12 cellular contexts compared by ENCODE assay signal in the genomic region with DNA sequence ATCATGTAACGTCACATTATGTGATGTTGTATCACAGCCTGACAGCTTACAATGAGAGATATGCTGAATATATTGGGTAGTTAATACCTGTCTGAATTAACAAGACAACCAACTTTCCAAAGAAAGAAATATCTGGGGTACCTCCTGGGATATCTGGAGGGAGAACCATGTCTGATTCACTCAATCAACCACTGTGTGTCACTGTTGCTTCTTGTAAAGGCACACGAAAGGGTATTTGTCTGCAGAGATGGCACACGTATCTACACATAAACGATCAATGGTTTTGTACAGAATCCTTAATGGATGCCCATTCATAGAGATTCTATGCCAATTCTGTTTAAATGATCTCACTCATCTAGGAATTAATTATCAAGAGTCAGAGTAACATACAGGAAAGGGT.
DNase-seq lines count a peak whose midpoint lies in the region; ATAC-seq, FAIRE-seq and TF ChIP-seq lines count a peak whose summit lies in the region.
"Had no signal": no experiment of that assay in that cellular context is flagged by ENCODE, and none has a peak within 500 bp of the region (broad histone marks: within the 10 kb centered on the region; RNA-seq: fewer than 3 reads in every experiment).

No MANE protein-coding gene starts in this region.

- intact Hi-C loops in mammary epithelial cell (cut with micrococcal nuclease): loop anchor here (1.0 kb wide), 1 partner anchor 198 kb away; no protein-coding TSS in a partner anchor
- intact Hi-C loops in right lobe of liver (cut with DNase I): no loop called here

- peak; percentile 6 for TF ChIP-seq CTCF in DND-41 (IDR thresholded peaks at IDR 0.05; ENCODE audit: borderline replicate concordance, extremely low read depth, low read length, poor library complexity, severe bottlenecking)
- peak; percentile 20 to 36 for TF ChIP-seq CTCF in mammary epithelial cell (conservative IDR thresholded peaks at IDR 0.05 in 1 of 2, IDR thresholded peaks at IDR 0.05 in 1 of 2; ENCODE audit: extremely low read depth in 1 of 2, insufficient read depth in 1 of 2, low read depth in 1 of 2, low read length in 2 of 2)
- peak; percentile 23 to 51 (median 48) for TF ChIP-seq CTCF in right lobe of liver (IDR thresholded peaks at IDR 0.05)

- H3K27me3 ChIP-seq in DND-41 (ENCODE audit: insufficient read depth, low read length, poor library complexity) (no peaks in the 10 kb centered on the region), Karpas-422 (ENCODE audit: low read length) (no peaks in the 10 kb centered on the region), mammary epithelial cell (ENCODE audit: insufficient read depth, low read length) (no peaks in the 10 kb centered on the region), right lobe of liver (no peaks in the 10 kb centered on the region)

- no TSS peak for BruUV-seq in mammary epithelial cell (replicated peaks; lab: Mats Ljungman, UMichigan)

- no peak overlapping the region for H2AFZ ChIP-seq in DND-41 (ENCODE audit: low read depth, low read length)
- no peak overlapping the region for H2AFZ ChIP-seq in Karpas-422 (ENCODE audit: low read length)
- no peak overlapping the region for H2AFZ ChIP-seq in mammary epithelial cell (ENCODE audit: low read depth, low read length)

- dilution Hi-C loops in mammary epithelial cell (cut with HindIII; ENCODE audit: low sequenced_read_pairs): no loop called here

- H3K27ac ChIP-seq in DND-41 (ENCODE audit: low read length) (no peak overlapping the region), Karpas-422 (ENCODE audit: low read length) (no peak overlapping the region), mammary epithelial cell (ENCODE audit: insufficient read depth, low read depth, low read length) (no peak overlapping the region), right lobe of liver (no peak overlapping the region)
- H3K27ac ChIP-seq: psoas muscle had no signal

- H3K4me1 ChIP-seq in DND-41 (ENCODE audit: insufficient read depth, low read length) (no peaks in the 10 kb centered on the region), Karpas-422 (ENCODE audit: low read length) (no peaks in the 10 kb centered on the region), mammary epithelial cell (ENCODE audit: insufficient read depth, low read length) (no peaks in the 10 kb centered on the region), right lobe of liver (no peaks in the 10 kb centered on the region)
- H3K4me1 ChIP-seq: HAP-1, psoas muscle had no signal

- H3K4me2 ChIP-seq in DND-41 (ENCODE audit: insufficient read depth, low read length): no peak overlapping the region
- no peak overlapping the region for H3K4me2 ChIP-seq in Karpas-422 (ENCODE audit: low read depth, low read length, poor library complexity, severe bottlenecking)
- no peak overlapping the region for H3K4me2 ChIP-seq in mammary epithelial cell (ENCODE audit: insufficient read depth, low read depth, low read length)

- H3K9ac ChIP-seq in DND-41 (ENCODE audit: low read depth, low read length) (no peak overlapping the region), Karpas-422 (ENCODE audit: low read length) (no peak overlapping the region), mammary epithelial cell (ENCODE audit: insufficient read depth, low read length) (no peak overlapping the region)

- DNase-seq in DND-41 (no peak), Karpas-422 (peak; percentile 74), mammary epithelial cell (peak; percentile 11), right lobe of liver (no peak), dedifferentiated amniotic fluid mesenchymal stem cell (ENCODE audit: extremely low spot score) (no peak), urothelium cell line (ENCODE audit: low spot score) (no peak)
- DNase-seq: amniotic stem cell, psoas muscle, T-helper 1 cell had no signal

- ATAC-seq in DND-41 (ENCODE audit: insufficient read depth, low read depth) (no peak), right lobe of liver (peak; percentile 60 to 77 (median 76)), HG03378 (IDR thresholded peaks at IDR 0.05; ENCODE audit: unreplicated experiment) (no peak), GM18861 (IDR thresholded peaks at IDR 0.05; ENCODE audit: unreplicated experiment) (no peak)
- ATAC-seq: psoas muscle had no signal

- in situ Hi-C loops in mammary epithelial cell (cut with MboI; ENCODE audit: low sequenced_read_pairs in 2 of 2): loop anchor here in 1 of 2 donors (25.0 kb wide), 1 partner anchor 205 kb away; no protein-coding TSS in a partner anchor

- no peak for TF ChIP-seq POLR2A in right lobe of liver (IDR thresholded peaks at IDR 0.05)

- H3K79me2 ChIP-seq in DND-41 (ENCODE audit: insufficient read depth, low read length) (no peaks in the 10 kb centered on the region), Karpas-422 (ENCODE audit: low read length) (no peaks in the 10 kb centered on the region), mammary epithelial cell (ENCODE audit: insufficient read depth, low read length) (no peaks in the 10 kb centered on the region)

- H3K9me3 ChIP-seq in DND-41 (ENCODE audit: insufficient read depth, low read length, severe bottlenecking): no peaks in the 10 kb centered on the region
- H3K9me3 ChIP-seq in Karpas-422 (ENCODE audit: low read length): no peaks in the 10 kb centered on the region
- H3K9me3 ChIP-seq in mammary epithelial cell (replicated peaks; ENCODE audit: insufficient read depth, low read length): no peaks in the 10 kb centered on the region
- no peaks in the 10 kb centered on the region for H3K9me3 ChIP-seq in right lobe of liver
- H3K9me3 ChIP-seq: HAP-1, psoas muscle had no signal

- CTCF ChIA-PET in mammary epithelial cell (lab: Charles Lee; ENCODE audit: low non-redundant PET): no interaction called here

- FAIRE-seq in urothelium cell line (lab: Jason Lieb, UNC): no peak

- H3K4me3 ChIP-seq in DND-41 (ENCODE audit: low read depth in 1 of 2, low read length in 2 of 2) (no peak overlapping the region), Karpas-422 (ENCODE audit: low read length) (no peak overlapping the region), mammary epithelial cell (replicated peaks in 1 of 3; ENCODE audit: insufficient read depth in 1 of 3, low read depth in 2 of 3, low read length in 3 of 3) (no peak overlapping the region), right lobe of liver (no peak overlapping the region)
- H3K4me3 ChIP-seq: HAP-1, psoas muscle had no signal

- no peaks in the 10 kb centered on the region for H3K36me3 ChIP-seq in DND-41 (ENCODE audit: insufficient read depth, low read length)
- H3K36me3 ChIP-seq in Karpas-422 (ENCODE audit: insufficient read depth, low read length): no peaks in the 10 kb centered on the region
- H3K36me3 ChIP-seq in mammary epithelial cell (ENCODE audit: insufficient read depth, low read length): no peaks in the 10 kb centered on the region
- no peaks in the 10 kb centered on the region for H3K36me3 ChIP-seq in right lobe of liver
- H3K36me3 ChIP-seq: HAP-1 had no signal

- no peaks in the 10 kb centered on the region for H3K9me2 ChIP-seq in Karpas-422 (replicated peaks; ENCODE audit: insufficient read depth, low read length)

- H4K20me1 ChIP-seq in DND-41 (ENCODE audit: insufficient read depth, low read length) (no peaks in the 10 kb centered on the region), Karpas-422 (ENCODE audit: insufficient read depth, low read depth, low read length) (no peaks in the 10 kb centered on the region), mammary epithelial cell (ENCODE audit: insufficient read depth, low read length) (no peaks in the 10 kb centered on the region)

- 62% methylated on average over 4 of the region's 4 CpGs for WGBS in mammary epithelial cell (ENCODE audit: low coverage, missing lambda C conversion rate)
- WGBS in right lobe of liver (ENCODE audit: insufficient coverage, low coverage, low lambda C conversion rate, missing lambda C conversion rate): 34% methylated on average over 4 of the region's 4 CpGs

Comparison
In these comparisons a context has a peak if more than half of its experiments do, and no peak if none do; other contexts are left out.
1. ATAC-seq: peak in right lobe of liver (4 of 4); none in DND-41 (single experiment), HG03378 (single experiment) and GM18861 (single experiment).
2. DNase-seq: peak in Karpas-422 (single experiment) and mammary epithelial cell (single experiment); none in DND-41 (single experiment), right lobe of liver (0 of 3), dedifferentiated amniotic fluid mesenchymal stem cell (single experiment) and urothelium cell line (single experiment).
3. Peak in every context shown above with its lines, with median percentiles within 50 percentile points of each other: CTCF ChIP-seq.